In genomic region chr1:22117238-22117637, GRCh38 we compare ENCODE assay signal across 20 cellular contexts. TPM values are rescaled to one million over a fixed set of nuclear protein-coding genes. Genes with fewer than 3 reads are reported as not detected.
A peak's percentile ranks its signal among the peaks of the same experiment; 100 is the strongest.
DNase-seq lines count a peak whose midpoint lies in the region; ATAC-seq and TF ChIP-seq lines count a peak whose summit lies in the region.
"Had no signal": no experiment of that assay in that cellular context is flagged by ENCODE, and none has a peak within 500 bp of the region (broad histone marks: within the 10 kb centered on the region; RNA-seq: fewer than 3 reads in every experiment).

No MANE protein-coding gene starts in this region.

- H3K27me3 Mint-ChIP-seq in MCF 10A (ENCODE audit: insufficient read depth, unreplicated experiment), result no peaks in the 10 kb centered on the region
- peaks cover 3% of the 10 kb centered on the region for H3K27me3 Mint-ChIP-seq in brain
- H3K27me3 Mint-ChIP-seq: naive thymus-derived CD8-positive, alpha-beta T cell had no signal

- no peaks in the 10 kb centered on the region for H4K20me1 ChIP-seq in mammary epithelial cell (ENCODE audit: insufficient read depth, low read length)

- no peak overlapping the region for H3K27ac ChIP-seq in mammary epithelial cell (ENCODE audit: insufficient read depth, low read depth, low read length)
- H3K27ac ChIP-seq: body of pancreas, gastroesophageal sphincter, vagina had no signal

- TF ChIP-seq CTCF in MCF 10A (IDR thresholded peaks at IDR 0.05; ENCODE audit: unreplicated experiment), result no peak
- TF ChIP-seq CTCF in mammary epithelial cell (conservative IDR thresholded peaks at IDR 0.05 in 1 of 2, IDR thresholded peaks at IDR 0.05 in 1 of 2; ENCODE audit: extremely low read depth in 1 of 2, insufficient read depth in 1 of 2, low read depth in 1 of 2, low read length in 2 of 2), result no peak
- no peak for TF ChIP-seq CTCF in brain (conservative IDR thresholded peaks at IDR 0.05)

- intact Hi-C loops in MCF 10A (cut with micrococcal nuclease), result no loop called here
- intact Hi-C loops in mammary epithelial cell (cut with micrococcal nuclease), result no loop called here

- no peak overlapping the region for H2AFZ ChIP-seq in mammary epithelial cell (ENCODE audit: low read depth, low read length)

- POLR2A ChIA-PET in MCF 10A (lab: Yijun Ruan, JAX), result interaction anchor here (0.9 to 2.0 kb wide), 2 partner anchors 12 to 92 kb away, joined by 3 to 7 read pairs; no protein-coding TSS in a partner anchor

- BruUV-seq in MCF 10A (replicated peaks; lab: Mats Ljungman, UMichigan) (no TSS peak), mammary epithelial cell (replicated peaks; lab: Mats Ljungman, UMichigan) (no TSS peak)

- dilution Hi-C loops in mammary epithelial cell (cut with HindIII; ENCODE audit: low sequenced_read_pairs), result no loop called here

- H3K9me3 Mint-ChIP-seq in MCF 10A (ENCODE audit: unreplicated experiment) (no peaks in the 10 kb centered on the region), brain (no peaks in the 10 kb centered on the region)
- H3K9me3 Mint-ChIP-seq: naive thymus-derived CD8-positive, alpha-beta T cell; WTC11 had no signal

- no peaks in the 10 kb centered on the region for H3K27me3 ChIP-seq in mammary epithelial cell (ENCODE audit: insufficient read depth, low read length)
- H3K27me3 ChIP-seq: body of pancreas, gastroesophageal sphincter, stomach, vagina had no signal

- peaks cover 10% of the 10 kb centered on the region for H3K36me3 ChIP-seq in mammary epithelial cell (ENCODE audit: insufficient read depth, low read length)

- no peak overlapping the region for H3K4me2 ChIP-seq in mammary epithelial cell (ENCODE audit: insufficient read depth, low read depth, low read length)

- ATAC-seq in GM21447 (IDR thresholded peaks at IDR 0.05; ENCODE audit: unreplicated experiment), result no peak
- no peak for ATAC-seq in GM18519 (IDR thresholded peaks at IDR 0.05; ENCODE audit: low FRiP score, unreplicated experiment)
- ATAC-seq in HG03439 (IDR thresholded peaks at IDR 0.05; ENCODE audit: unreplicated experiment), result no peak
- ATAC-seq: body of pancreas; gastroesophageal sphincter; naive thymus-derived CD8-positive, alpha-beta T cell; WTC11 had no signal

- peaks cover 26% of the 10 kb centered on the region for H3K79me2 ChIP-seq in mammary epithelial cell (ENCODE audit: insufficient read depth, low read length)

- H3K9me3 ChIP-seq in mammary epithelial cell (replicated peaks; ENCODE audit: insufficient read depth, low read length), result no peaks in the 10 kb centered on the region
- H3K9me3 ChIP-seq: body of pancreas, Caco-2, gastroesophageal sphincter, stomach, vagina had no signal

- WGBS in mammary epithelial cell (ENCODE audit: low coverage, missing lambda C conversion rate), result 32% methylated on average over 4 of the region's 4 CpGs

- CTCF ChIA-PET in MCF 10A (lab: Yijun Ruan, JAX) (no interaction called here), mammary epithelial cell (lab: Charles Lee; ENCODE audit: low non-redundant PET) (no interaction called here)

- no peak overlapping the region for H3K9ac ChIP-seq in mammary epithelial cell (ENCODE audit: insufficient read depth, low read length)

- in situ Hi-C loops in mammary epithelial cell (cut with MboI; ENCODE audit: low sequenced_read_pairs in 2 of 2), result no loop called here

- no peak for DNase-seq in MCF 10A (ENCODE audit: unreplicated experiment)
- DNase-seq in mammary epithelial cell, result no peak
- peak; percentile 43 for DNase-seq in midbrain (lab: John Stamatoyannopoulos, UW)
- peak; percentile 36 for DNase-seq in ureter (ENCODE audit: low spot score)
- DNase-seq: activated gamma-delta T cell treated with Interleukin-2 at 50 U/mL for 16 hours; body of pancreas; dermis blood vessel endothelial cell; naive thymus-derived CD8-positive, alpha-beta T cell; NCI-H2029; SHP77; T-helper 2 cell had no signal

- peak overlapping the region; percentile 71 for H3K27ac Mint-ChIP-seq in MCF 10A (ENCODE audit: low read depth, unreplicated experiment)
- H3K27ac Mint-ChIP-seq in brain, result peak overlapping the region in 3 of 5 experiments; percentile 22 to 70 (median 61)

- H3K4me3 ChIP-seq in mammary epithelial cell (replicated peaks in 1 of 3; ENCODE audit: insufficient read depth in 1 of 3, low read depth in 2 of 3, low read length in 3 of 3), result no peak overlapping the region
- H3K4me3 ChIP-seq: body of pancreas, gastroesophageal sphincter, stomach, vagina had no signal

- H3K4me3 Mint-ChIP-seq in MCF 10A (ENCODE audit: unreplicated experiment) (no peak overlapping the region), brain (no peak overlapping the region)
- H3K4me3 Mint-ChIP-seq: naive thymus-derived CD8-positive, alpha-beta T cell; WTC11 had no signal

- peaks cover 17% of the 10 kb centered on the region for H3K36me3 Mint-ChIP-seq in MCF 10A (ENCODE audit: insufficient read depth, unreplicated experiment)
- H3K36me3 Mint-ChIP-seq in brain, result peaks cover 10% of the 10 kb centered on the region
- H3K36me3 Mint-ChIP-seq: WTC11 had no signal

- H3K4me1 ChIP-seq in mammary epithelial cell (ENCODE audit: insufficient read depth, low read length), result no peaks in the 10 kb centered on the region
- H3K4me1 ChIP-seq: Caco-2 had no signal

- peaks cover 5% of the 10 kb centered on the region for H3K4me1 Mint-ChIP-seq in MCF 10A (ENCODE audit: insufficient read depth, unreplicated experiment)
- peaks cover 79% of the 10 kb centered on the region for H3K4me1 Mint-ChIP-seq in brain

RNA-seq across cellular contexts. Expression of gene WNT4, which starts 25.7 kb away (rescaled TPM):
- total RNA-seq in MCF 10A (2022) (not detected in 2 replicates), mammary epithelial cell (under 1 TPM; 0.26 to 0.33 TPM), ureter (3.7 TPM)
- polyA plus RNA-seq in mammary epithelial cell (0.11 TPM), brain (ENCODE audit: insufficient read depth, low read depth, low replicate concordance) (5.0 TPM)
- not detected for polyA minus RNA-seq in mammary epithelial cell
- total RNA-seq: naive thymus-derived CD8-positive, alpha-beta T cell had no signal
- polyA plus RNA-seq: naive thymus-derived CD8-positive, alpha-beta T cell had no signal

Comparison
In these comparisons a context has a peak if more than half of its experiments do, and no peak if none do; other contexts are left out.
1. DNase-seq: peak in midbrain (single experiment) and ureter (single experiment); none in MCF 10A (single experiment) and mammary epithelial cell (single experiment).